Comparison of ENCODE assay signal across 21 cellular contexts in the genomic region with DNA sequence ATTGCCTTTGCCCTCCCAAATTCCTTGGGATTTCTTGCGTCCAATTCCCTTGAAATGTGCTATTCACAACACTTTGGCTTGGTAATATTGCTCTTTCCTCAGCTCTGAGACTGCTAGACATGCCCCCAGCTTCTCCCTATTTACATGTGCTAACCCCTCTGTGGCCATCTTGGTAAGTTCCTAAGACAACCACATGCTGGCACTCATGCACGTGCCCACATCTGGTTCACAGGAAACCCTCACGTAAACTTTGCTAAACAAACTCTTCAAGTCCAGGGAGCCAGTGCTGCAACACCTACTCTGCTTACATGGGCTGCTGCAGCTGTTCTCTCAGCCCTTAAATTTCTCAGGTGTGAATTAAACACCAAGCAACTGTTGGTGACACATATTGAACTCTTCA.
DNase-seq lines count a peak whose midpoint lies in the region; ATAC-seq and TF ChIP-seq lines count a peak whose summit lies in the region.
"Had no signal": no experiment of that assay in that cellular context is flagged by ENCODE, and none has a peak within 500 bp of the region (broad histone marks: within the 10 kb centered on the region; RNA-seq: fewer than 3 reads in every experiment).

No MANE protein-coding gene starts in this region.

- POLR2A ChIA-PET in AG04450 (lab: Yijun Ruan, JAX), result no interaction called here

- no peak for ATAC-seq in HG03159 (IDR thresholded peaks at IDR 0.05; ENCODE audit: unreplicated experiment)
- ATAC-seq: CD8-positive, alpha-beta T cell; HepG2; Panc1; T-cell had no signal

- peak; percentile 13; the same call in 1 of the 2 replicates for TF ChIP-seq CTCF in AG04450 (IDR thresholded peaks at IDR 0.05; ENCODE audit: low read depth, low read length)
- TF ChIP-seq CTCF in GM12873 (IDR thresholded peaks at IDR 0.05; ENCODE audit: insufficient read depth, low read depth, low read length, missing control alignments), result peak; percentile 43
- no peak for TF ChIP-seq CTCF in choroid plexus epithelial cell (conservative IDR thresholded peaks at IDR 0.05; ENCODE audit: low read depth, low read length)

- peaks cover 2% of the 10 kb centered on the region for H3K27me3 ChIP-seq in AG04450 (ENCODE audit: control insufficient read depth, insufficient read depth, low read length)
- H3K27me3 ChIP-seq: SJCRH30 had no signal

- DNase-seq in AG04450 (ENCODE audit: low read depth, low spot score), result no peak
- peak; percentile 3 for DNase-seq in LHCN-M2 (ENCODE audit: low read depth)
- peak; percentile 27 for DNase-seq in choroid plexus epithelial cell (ENCODE audit: low read depth)
- no peak for DNase-seq in NCI-H1092 treated with DMSO at 0.1 percent for 48 hours (lab: John Stamatoyannopoulos, UW)
- no peak for DNase-seq in NCI-H1105 (lab: John Stamatoyannopoulos, UW)
- no peak for DNase-seq in NCI-H2107 (lab: John Stamatoyannopoulos, UW)
- DNase-seq: 8988T; AML-193; C1 segment of cervical spinal cord; CD8-positive, alpha-beta T cell; DMS79; KBM-7; NCI-H1694 treated with DMSO at 0.1 percent for 48 hours; SJCRH30; T-cell had no signal

- no peaks in the 10 kb centered on the region for H3K9me3 ChIP-seq in AG04450 (ENCODE audit: control insufficient read depth, insufficient read depth, low read length)
- H3K9me3 ChIP-seq: SJCRH30 had no signal

- CTCF ChIA-PET in AG04450 (lab: Charles Lee), result no interaction called here

- H3K4me3 ChIP-seq in AG04450 (ENCODE audit: low read depth, low read length) (no peak overlapping the region), choroid plexus epithelial cell (ENCODE audit: low read depth, low read length) (no peak overlapping the region)
- H3K4me3 ChIP-seq: HAP-1, SJCRH30 had no signal

- no peak overlapping the region for H3K27ac ChIP-seq in AG04450 (ENCODE audit: low read depth, low read length)
- H3K27ac ChIP-seq: HL-60, SJCRH30 had no signal

Comparison
In these comparisons a context has a peak if more than half of its experiments do, and no peak if none do; other contexts are left out.
1. DNase-seq: peak in LHCN-M2 (single experiment) and choroid plexus epithelial cell (single experiment); none in AG04450 (single experiment), NCI-H1092 treated with DMSO at 0.1 percent for 48 hours (single experiment), NCI-H1105 (single experiment) and NCI-H2107 (single experiment).